8 cellular contexts compared by ENCODE assay signal in the genomic region with DNA sequence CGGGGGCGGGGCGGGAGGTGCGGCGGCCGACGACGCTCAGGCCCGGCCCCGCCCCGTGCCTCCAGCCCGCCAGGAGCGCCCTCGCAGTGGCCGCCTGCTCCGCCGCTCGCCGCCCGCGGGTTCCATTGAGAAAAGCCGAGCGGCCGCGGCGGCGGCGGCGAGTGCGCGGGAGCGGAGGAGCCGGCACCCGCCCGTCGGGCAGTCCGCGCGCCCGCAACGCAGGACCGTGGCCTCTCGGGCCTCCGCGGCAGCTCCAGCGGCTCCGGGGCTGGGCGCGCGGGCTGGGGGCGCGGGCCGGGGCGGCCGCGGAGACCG. TPM values are rescaled to one million over a fixed set of nuclear protein-coding genes. Genes with fewer than 3 reads are reported as not detected.
DNase-seq lines count a peak whose midpoint lies in the region; ATAC-seq, FAIRE-seq and TF ChIP-seq lines count a peak whose summit lies in the region.

Gene ZFPM1 (plus strand): TSS at position 64 of the 315 bp plus-strand sequence. CDS start 359 bp downstream, outside the sequence.

- no peak within 1 kb of the TSS for H4K8ac ChIP-seq in neuronal stem cell (ENCODE audit: low read depth, low read length)

- no peaks in the 10 kb centered on the region for H3K9me3 Mint-ChIP-seq in CD8-positive, alpha-beta memory T cell
- H3K9me3 Mint-ChIP-seq in IgD-negative memory B cell: no peaks in the 10 kb centered on the region

- H3K4me1 Mint-ChIP-seq in CD8-positive, alpha-beta memory T cell: peaks cover 24 to 38% (median 28%) of the 10 kb centered on the region in 3 donors
- peaks cover 23 to 32% (median 24%) of the 10 kb centered on the region in 3 donors for H3K4me1 Mint-ChIP-seq in IgD-negative memory B cell

- H3K4me2 ChIP-seq in neuronal stem cell (ENCODE audit: insufficient read depth, low read length, poor library complexity, severe bottlenecking): peak within 1 kb of the TSS; percentile 89

- H3K4ac ChIP-seq in neuronal stem cell (ENCODE audit: low read length): peak within 1 kb of the TSS; percentile 53

- peaks cover 33% of the 10 kb centered on the region for H3K4me1 ChIP-seq in CD8-positive, alpha-beta memory T cell (ENCODE audit: insufficient read depth, low read length)
- H3K4me1 ChIP-seq in neuronal stem cell (ENCODE audit: control insufficient read depth in 2 of 2, insufficient read depth in 1 of 2, low read depth in 1 of 2, low read length in 2 of 2): peaks cover 15 to 23% of the 10 kb centered on the region in 2 donors

- H3K9me3 ChIP-seq in CD8-positive, alpha-beta memory T cell (ENCODE audit: low read length): no peaks in the 10 kb centered on the region
- H3K9me3 ChIP-seq in neuronal stem cell (replicated peaks in 1 of 2; ENCODE audit: control insufficient read depth in 2 of 2, insufficient read depth in 1 of 2, low read depth in 1 of 2, low read length in 2 of 2): no peaks in the 10 kb centered on the region

- CTCF ChIA-PET in CD8-positive, alpha-beta memory T cell (lab: Charles Lee): interaction anchor here (2.0 kb wide), 1 partner anchor 16 kb away, joined by 6 read pairs; no protein-coding TSS in a partner anchor

- H2AFZ ChIP-seq in neuronal stem cell (ENCODE audit: low read length): peak within 1 kb of the TSS; percentile 100

- WGBS in neuronal stem cell (ENCODE audit: extremely low coverage in 2 of 2, insufficient read length in 2 of 2, insufficient replicate concordance in 1 of 2), 2 donors: no CpG with 5 or more reads among the region's 57 CpGs

- peak within 1 kb of the TSS; percentile 70 for H3K9ac ChIP-seq in neuronal stem cell (ENCODE audit: low read depth, low read length, poor library complexity)

- no peak for TF ChIP-seq POLR2A in GM12891 (IDR thresholded peaks at IDR 0.05; ENCODE audit: low read depth, low read length)

- H2BK5ac ChIP-seq in neuronal stem cell (ENCODE audit: low read length): peak within 1 kb of the TSS; percentile 16

- ATAC-seq in left colon: no peak

- POLR2A ChIA-PET in CD8-positive, alpha-beta memory T cell (lab: Charles Lee): interaction anchor here (1.5 kb wide), 1 partner anchor 167 kb away, joined by 5 read pairs; no protein-coding TSS in a partner anchor

- peaks cover 0 to 9% (median 0%) of the 10 kb centered on the region in 3 donors for H3K36me3 Mint-ChIP-seq in CD8-positive, alpha-beta memory T cell
- H3K36me3 Mint-ChIP-seq in IgD-negative memory B cell: no peaks in the 10 kb centered on the region

- no peak for FAIRE-seq in GM12891 (lab: Jason Lieb, UNC)

- peak within 1 kb of the TSS; percentile 31 for H2BK12ac ChIP-seq in neuronal stem cell (ENCODE audit: low read length)

- DNase-seq in CD8-positive, alpha-beta memory T cell: no peak
- DNase-seq in dorsolateral prefrontal cortex (no peak), neuronal stem cell (ENCODE audit: low spot score) (no peak), NCI-H2196 treated with DMSO at 0.1 percent for 48 hours (lab: John Stamatoyannopoulos, UW; ENCODE audit: unreplicated experiment) (no peak), GM12891 (ENCODE audit: insufficient read length, low spot score) (no peak), RKO (ENCODE audit: low spot score) (no peak), left colon (no peak)

- H3K36me3 ChIP-seq in CD8-positive, alpha-beta memory T cell (ENCODE audit: insufficient read depth, low read length): no peaks in the 10 kb centered on the region
- H3K36me3 ChIP-seq in neuronal stem cell (replicated peaks in 1 of 2; ENCODE audit: control insufficient read depth in 2 of 2, insufficient read depth in 2 of 2, low read length in 2 of 2): no peaks in the 10 kb centered on the region

- H3K4me3 ChIP-seq in CD8-positive, alpha-beta memory T cell (ENCODE audit: low read length): peak within 1 kb of the TSS; percentile 70
- H3K4me3 ChIP-seq in dorsolateral prefrontal cortex (peak within 1 kb of the TSS; percentile 38 to 75 (median 64)), neuronal stem cell (ENCODE audit: low read length in 2 of 2) (peak within 1 kb of the TSS; percentile 62 to 87)

- peak within 1 kb of the TSS; percentile 94 for H2BK15ac ChIP-seq in neuronal stem cell (ENCODE audit: low read length)

- H3K27me3 Mint-ChIP-seq in CD8-positive, alpha-beta memory T cell: no peaks in the 10 kb centered on the region
- H3K27me3 Mint-ChIP-seq in IgD-negative memory B cell: peaks cover 3% of the 10 kb centered on the region

- TF ChIP-seq CTCF in dorsolateral prefrontal cortex (IDR thresholded peaks at IDR 0.05 in 54 of 56, conservative IDR thresholded peaks at IDR 0.05 in 2 of 56; ENCODE audit: low read depth in 1 of 56, partially characterized antibody in 56 of 56): no peak

- H4K91ac ChIP-seq in neuronal stem cell (ENCODE audit: low read depth, low read length, poor library complexity): no peak within 1 kb of the TSS

- H3K79me1 ChIP-seq in neuronal stem cell (ENCODE audit: low read depth, low read length): peaks cover 8% of the 10 kb centered on the region

- peak within 1 kb of the TSS; percentile 83 for H3K27ac ChIP-seq in CD8-positive, alpha-beta memory T cell (ENCODE audit: low read depth, low read length)
- peak within 1 kb of the TSS in 41 of 59 donors; percentile 16 to 84 (median 62) for H3K27ac ChIP-seq in dorsolateral prefrontal cortex
- peak within 1 kb of the TSS; percentile 75 for H3K27ac ChIP-seq in neuronal stem cell (replicated peaks; ENCODE audit: low read length)

- H2AK5ac ChIP-seq in neuronal stem cell (ENCODE audit: low read depth, low read length): peak within 1 kb of the TSS; percentile 83

- no peak within 1 kb of the TSS for H3K14ac ChIP-seq in neuronal stem cell (ENCODE audit: low read length)

- intact Hi-C loops in dorsolateral prefrontal cortex (cut with DNase I) (loop anchor here in 1 of 2 donors (5.0 kb wide), 1 partner anchor 119 kb away; the partner anchor contains the start of gene ZC3H18), left colon (cut with DNase I, micrococcal nuclease) (no loop called here)

- H3K18ac ChIP-seq in neuronal stem cell (ENCODE audit: low read length): peak within 1 kb of the TSS; percentile 65

- peak within 1 kb of the TSS; percentile 89 to 98 (median 94) for H3K4me3 Mint-ChIP-seq in CD8-positive, alpha-beta memory T cell
- peak within 1 kb of the TSS; percentile 86 to 96 (median 94) for H3K4me3 Mint-ChIP-seq in IgD-negative memory B cell

- peak within 1 kb of the TSS; percentile 54 for H2BK120ac ChIP-seq in neuronal stem cell (ENCODE audit: low read depth, low read length)

- H3K23ac ChIP-seq in neuronal stem cell (ENCODE audit: low read depth, low read length, poor library complexity): peak within 1 kb of the TSS; percentile 85

- no peaks in the 10 kb centered on the region for H3K27me3 ChIP-seq in CD8-positive, alpha-beta memory T cell (ENCODE audit: insufficient read depth, low read length, poor library complexity, severe bottlenecking)
- H3K27me3 ChIP-seq in dorsolateral prefrontal cortex (peaks cover 0 to 9% (median 0%) of the 10 kb centered on the region in 45 donors), neuronal stem cell (ENCODE audit: control insufficient read depth in 3 of 3, insufficient read depth in 3 of 3, low read depth in 1 of 3, low read length in 3 of 3) (peaks cover 14 to 52% (median 38%) of the 10 kb centered on the region in 3 experiments)

- H3K27ac Mint-ChIP-seq in CD8-positive, alpha-beta memory T cell: peak within 1 kb of the TSS; percentile 71 to 94 (median 89)
- peak within 1 kb of the TSS; percentile 76 to 93 (median 88) for H3K27ac Mint-ChIP-seq in IgD-negative memory B cell

TF ChIP-seq in GM12891, 5 proteins besides CTCF, POLR2A, EP300 and RAD21:
- TF ChIP-seq POU2F2 (IDR thresholded peaks at IDR 0.05; ENCODE audit: low read depth, low read length): no peak
- no peak for TF ChIP-seq PAX5 (IDR thresholded peaks at IDR 0.05; ENCODE audit: insufficient read depth, low read length, severe bottlenecking)

RNA-seq across cellular contexts. Expression of gene ZFPM1, which starts in this region (rescaled TPM):
- 10 to 100 TPM; 15.5 to 16.7 TPM for total RNA-seq in CD8-positive, alpha-beta memory T cell
- polyA plus RNA-seq in CD8-positive, alpha-beta memory T cell: 0.71 TPM
- polyA plus RNA-seq in IgD-negative memory B cell: 0.15 TPM
- total RNA-seq in dorsolateral prefrontal cortex (10 to 100 TPM in 21 of 120 experiments, 1 to 10 TPM in 99; 4.0 to 14.7 (median 7.2) TPM), left colon (10 to 100 TPM in 1 of 2 donors, 1 to 10 TPM in 1; 8.0 to 11.3 TPM)
- polyA plus RNA-seq in neuronal stem cell (2013, experiment 1 of 2): 3.8 TPM
- 4.0 TPM for polyA plus RNA-seq in neuronal stem cell (2013, experiment 2 of 2)
- 0.87 TPM for polyA plus RNA-seq in GM12891 (2012; ENCODE audit: low read depth, missing spikeins)
